In genomic region chr15:81337713-81338157, GRCh38 we compare ENCODE assay signal across 18 cellular contexts. TPM values are rescaled to one million over a fixed set of nuclear protein-coding genes. Genes with fewer than 3 reads are reported as not detected.
DNase-seq lines count a peak whose midpoint lies in the region; ATAC-seq and TF ChIP-seq lines count a peak whose summit lies in the region.
"Had no signal": no experiment of that assay in that cellular context is flagged by ENCODE, and none has a peak within 500 bp of the region (broad histone marks: within the 10 kb centered on the region; RNA-seq: fewer than 3 reads in every experiment).

No MANE protein-coding gene starts in this region.

- TF ChIP-seq CTCF in VCaP (conservative IDR thresholded peaks at IDR 0.05) = no peak
- TF ChIP-seq CTCF in fibroblast of pulmonary artery (IDR thresholded peaks at IDR 0.05; ENCODE audit: low read length, missing control alignments) = no peak
- TF ChIP-seq CTCF in sigmoid colon (IDR thresholded peaks at IDR 0.05) = no peak

- DNase-seq in AG20443 (ENCODE audit: low spot score) (peak; percentile 45), fibroblast of pulmonary artery (ENCODE audit: low read depth) (peak; percentile 16), sigmoid colon (no peak), caudate nucleus (lab: John Stamatoyannopoulos, UW) (no peak), NCI-H1105 treated with DMSO at 0.1 percent for 48 hours (lab: John Stamatoyannopoulos, UW) (no peak), T-helper 17 cell (no peak)
- DNase-seq: activated naive CD4-positive, alpha-beta T cell treated with anti-CD3 and anti-CD28 coated beads, Interleukin-2, amount 50 U/mL, for 16 hours; hippocampal formation; left colon; naive thymus-derived CD4-positive, alpha-beta T cell; NCI-H1092; NCI-H2227 treated with DMSO at 0.1 percent for 48 hours; retina; stimulated activated CD4-positive, alpha-beta T cell treated with anti-CD3 and anti-CD28 coated beads, Interleukin-4, amount 100 ng/mL, for 24 hours had no signal

- H3K36me3 Mint-ChIP-seq in T-helper 17 cell (ENCODE audit: low read depth) = no peaks in the 10 kb centered on the region
- H3K36me3 Mint-ChIP-seq: naive thymus-derived CD4-positive, alpha-beta T cell; stimulated activated memory B cell treated with anti-CD40 and anti-IgM and Interleukin-4, amounts not matched to agents 10 μg/mL and 1 μg/mL and 100 μg/mL, for 72 hours had no signal

- H3K4me1 ChIP-seq in sigmoid colon = peaks cover 0 to 29% (median 20%) of the 10 kb centered on the region in 4 donors

- no peak overlapping the region for H3K4me3 Mint-ChIP-seq in T-helper 17 cell
- H3K4me3 Mint-ChIP-seq: naive thymus-derived CD4-positive, alpha-beta T cell; stimulated activated memory B cell treated with anti-CD40 and anti-IgM and Interleukin-4, amounts not matched to agents 10 μg/mL and 1 μg/mL and 100 μg/mL, for 72 hours had no signal

- H3K27ac ChIP-seq in VCaP (peak overlapping the region; percentile 69), sigmoid colon (peak overlapping the region; percentile 19 to 54 (median 26)), caudate nucleus (ENCODE audit: low read depth, low read length) (no peak overlapping the region)
- H3K27ac ChIP-seq: epithelial cell of prostate had no signal

- no peaks in the 10 kb centered on the region for H3K9me3 ChIP-seq in sigmoid colon
- no peaks in the 10 kb centered on the region for H3K9me3 ChIP-seq in T-helper 17 cell (ENCODE audit: control insufficient read depth, low read length, poor library complexity, severe bottlenecking)

- H3K4me1 Mint-ChIP-seq in T-helper 17 cell = peaks cover 9% of the 10 kb centered on the region

- H3K27me3 Mint-ChIP-seq in T-helper 17 cell = peaks cover 13% of the 10 kb centered on the region
- H3K27me3 Mint-ChIP-seq: stimulated activated memory B cell treated with anti-CD40 and anti-IgM and Interleukin-4, amounts not matched to agents 10 μg/mL and 1 μg/mL and 100 μg/mL, for 72 hours had no signal

- H3K36me3 ChIP-seq in sigmoid colon = no peaks in the 10 kb centered on the region

- TF ChIP-seq POLR2A in sigmoid colon (IDR thresholded peaks at IDR 0.05) = no peak

- H3K4me3 ChIP-seq in fibroblast of pulmonary artery (replicated peaks; ENCODE audit: low read depth, low read length) (no peak overlapping the region), sigmoid colon (no peak overlapping the region)

- no peak for TF ChIP-seq EP300 in sigmoid colon (IDR thresholded peaks at IDR 0.05)

- intact Hi-C loops in sigmoid colon (cut with DNase I) = loop anchor here (5.0 kb wide), 2 partner anchors 60 kb away; no protein-coding TSS in a partner anchor

- H3K27ac Mint-ChIP-seq in T-helper 17 cell = no peak overlapping the region

- no peak for ATAC-seq in HG03457 (IDR thresholded peaks at IDR 0.05; ENCODE audit: unreplicated experiment)
- ATAC-seq in T-helper 17 cell = no peak
- ATAC-seq: left colon; naive thymus-derived CD4-positive, alpha-beta T cell; stimulated activated memory B cell treated with anti-CD40 and anti-IgM and Interleukin-4, amounts not matched to agents 10 μg/mL and 1 μg/mL and 100 μg/mL, for 72 hours had no signal

- H3K27me3 ChIP-seq in sigmoid colon = no peaks in the 10 kb centered on the region

- 78 to 83% methylated on average over 9 of the region's 9 CpGs for WGBS in sigmoid colon, 2 donors

RNA-seq across cellular contexts. Expression of gene STARD5, which starts 13.8 kb away (rescaled TPM):
- total RNA-seq in sigmoid colon = 1 to 10 TPM in 3 of 4 donors, under 1 TPM in 1; 0.66 to 6.4 (median 3.0) TPM
- polyA plus RNA-seq in sigmoid colon = 10 to 100 TPM; 21.2 to 26.1 (median 22.8) TPM
- 1 to 10 TPM; 4.3 to 4.6 TPM for total RNA-seq in T-helper 17 cell

RNA-seq across cellular contexts. Expression of gene TMC3, which starts 36.3 kb away (rescaled TPM):
- total RNA-seq in sigmoid colon (under 1 TPM; 0.55 to 0.82 (median 0.70) TPM), T-helper 17 cell (not detected)
- polyA plus RNA-seq in sigmoid colon = under 1 TPM in 1 of 3 donors, not detected in 2; 0.25 TPM
- total RNA-seq: left colon; naive thymus-derived CD4-positive, alpha-beta T cell had no signal
- polyA plus RNA-seq: naive thymus-derived CD4-positive, alpha-beta T cell had no signal

Comparison
In these comparisons a context has a peak if more than half of its experiments do, and no peak if none do; other contexts are left out.
1. DNase-seq: peak in AG20443 (single experiment) and fibroblast of pulmonary artery (single experiment); none in sigmoid colon (single experiment), caudate nucleus (0 of 61), NCI-H1105 treated with DMSO at 0.1 percent for 48 hours (single experiment) and T-helper 17 cell (0 of 3).